Comparison of ENCODE assay signal across 23 cellular contexts in the genomic region with DNA sequence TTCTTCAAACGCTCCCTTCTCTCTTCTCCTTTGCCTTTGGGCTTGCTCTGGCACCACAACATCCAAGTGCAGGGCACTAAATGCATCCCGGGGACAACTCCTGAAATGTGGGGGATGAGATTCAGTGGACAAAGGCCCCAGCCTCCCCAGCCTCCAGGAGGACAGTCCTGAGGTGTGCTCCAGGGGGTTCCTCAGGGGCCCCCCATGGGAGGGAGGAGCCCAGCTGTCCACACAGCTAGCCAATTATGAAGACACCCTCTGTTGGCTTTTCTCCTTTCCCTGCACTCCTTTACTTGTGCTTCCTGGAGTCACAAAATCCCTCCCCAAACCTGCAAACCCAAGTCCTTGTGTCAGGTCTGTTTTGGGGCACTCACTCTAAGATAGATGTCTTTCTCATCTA.
"Had no signal": no experiment of that assay in that cellular context is flagged by ENCODE, and none has a peak within 500 bp of the region (broad histone marks: within the 10 kb centered on the region; RNA-seq: fewer than 3 reads in every experiment).

No MANE protein-coding gene starts in this region.

- H3K4me1 ChIP-seq: esophagus squamous epithelium, lower lobe of right lung, pancreas, right lobe of liver, suprapubic skin had no signal

- H3K4me3 ChIP-seq: esophagus squamous epithelium, lower lobe of right lung, pancreas, right lobe of liver, suprapubic skin had no signal

- ATAC-seq: left ventricle myocardium superior; lower lobe of right lung; natural killer cell treated with Interleukin-12 subunit alpha and Interleukin-12 subunit beta and Interleukin-15 and Interleukin-18, amount 100 ng/mL, for 72 hours; pancreas; right lobe of liver; stimulated activated naive CD8-positive, alpha-beta T cell treated with anti-CD3 and anti-CD28 coated beads, Interleukin-15, amount 100 ng/mL, for 72 hours had no signal

- H3K27ac ChIP-seq: esophagus squamous epithelium, lower lobe of right lung, neutrophil, pancreas, right lobe of liver, suprapubic skin had no signal

- H3K9me3 ChIP-seq: esophagus squamous epithelium, lower lobe of right lung, neutrophil, pancreas, right lobe of liver, suprapubic skin had no signal

- H3K4me1 Mint-ChIP-seq: immature natural killer cell; naive B cell; stimulated activated naive CD8-positive, alpha-beta T cell treated with anti-CD3 and anti-CD28 coated beads, Interleukin-15, amount 100 ng/mL, for 72 hours had no signal

- H3K36me3 Mint-ChIP-seq: immature natural killer cell; naive B cell; natural killer cell treated with Interleukin-12 subunit alpha and Interleukin-12 subunit beta and Interleukin-15 and Interleukin-18, amount 100 ng/mL, for 72 hours had no signal

- DNase-seq: effector CD8-positive, alpha-beta T cell; esophagus squamous epithelium; foreskin melanocyte; glutamatergic neuron; hypothalamus; immature natural killer cell; left ventricle myocardium superior; lower lobe of right lung; naive B cell; pancreas; retina; right lobe of liver; small intestine; stimulated activated CD4-positive, alpha-beta T cell treated with anti-CD3 and anti-CD28 coated beads, Interleukin-15, amount 100 ng/mL, for 24 hours; stimulated activated CD4-positive, alpha-beta T cell treated with anti-CD3 and anti-CD28 coated beads, Interleukin-2, amount 100 ng/mL, for 48 hours; stimulated activated naive CD4-positive, alpha-beta T cell; stimulated activated naive CD8-positive, alpha-beta T cell treated with anti-CD3 and anti-CD28 coated beads, Interleukin-15, amount 100 ng/mL, for 72 hours; trophoblast cell had no signal

- H3K36me3 ChIP-seq: esophagus squamous epithelium, lower lobe of right lung, neutrophil, pancreas, right lobe of liver, suprapubic skin had no signal

- H3K9me3 Mint-ChIP-seq: dendritic cell treated with granulocyte-macrophage colony-stimulating factor and Interleukin-4, amounts not matched to agents 40 ng/mL and 50 ng/mL, for 4 days had no signal

- H3K4me3 Mint-ChIP-seq: dendritic cell treated with granulocyte-macrophage colony-stimulating factor and Interleukin-4, amounts not matched to agents 40 ng/mL and 50 ng/mL, for 4 days; immature natural killer cell; naive B cell; natural killer cell treated with Interleukin-12 subunit alpha and Interleukin-12 subunit beta and Interleukin-15 and Interleukin-18, amount 100 ng/mL, for 72 hours; neural crest cell; stimulated activated naive CD8-positive, alpha-beta T cell treated with anti-CD3 and anti-CD28 coated beads, Interleukin-15, amount 100 ng/mL, for 72 hours had no signal

- H3K27me3 ChIP-seq: neutrophil, pancreas, right lobe of liver had no signal

- H3K27ac Mint-ChIP-seq: dendritic cell treated with granulocyte-macrophage colony-stimulating factor and Interleukin-4, amounts not matched to agents 40 ng/mL and 50 ng/mL, for 4 days; immature natural killer cell; naive B cell; natural killer cell treated with Interleukin-12 subunit alpha and Interleukin-12 subunit beta and Interleukin-15 and Interleukin-18, amount 100 ng/mL, for 72 hours had no signal
